ENCODE assay signal across 10 cellular contexts in the genomic region with DNA sequence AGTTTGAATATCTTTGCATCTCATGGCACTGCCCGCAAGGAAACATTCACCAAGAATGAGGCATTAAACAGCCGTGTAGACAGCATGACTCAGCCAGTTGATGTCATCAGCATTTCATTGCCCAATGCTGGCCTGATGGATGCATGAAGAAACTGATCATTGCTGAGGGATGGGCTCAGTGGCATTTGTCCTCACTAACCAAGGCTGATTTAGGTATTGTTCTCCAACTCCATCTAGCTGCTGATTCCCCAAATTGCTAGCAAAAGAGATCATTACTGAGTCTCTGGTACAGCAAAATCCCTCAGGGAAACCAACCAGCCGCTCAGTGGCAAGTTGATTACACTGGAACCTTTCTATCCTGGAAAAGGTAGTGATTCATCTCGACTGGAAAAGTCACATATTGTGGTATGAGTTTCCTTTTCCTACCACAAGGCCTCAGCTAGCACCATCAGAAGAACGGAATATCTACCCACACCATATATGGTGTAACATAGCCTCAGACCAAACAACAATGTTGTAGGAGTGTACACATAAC.
DNase-seq lines count a peak whose midpoint lies in the region; ATAC-seq and TF ChIP-seq lines count a peak whose summit lies in the region.
"Had no signal": no experiment of that assay in that cellular context is flagged by ENCODE, and none has a peak within 500 bp of the region (broad histone marks: within the 10 kb centered on the region; RNA-seq: fewer than 3 reads in every experiment).

No MANE protein-coding gene starts in this region.

- TF ChIP-seq CTCF in astrocyte of the cerebellum (IDR thresholded peaks at IDR 0.05; ENCODE audit: low read depth, low read length, missing control alignments): peak; percentile 49
- TF ChIP-seq CTCF in dorsolateral prefrontal cortex (IDR thresholded peaks at IDR 0.05 in 54 of 56, conservative IDR thresholded peaks at IDR 0.05 in 2 of 56; ENCODE audit: low read depth in 1 of 56, partially characterized antibody in 56 of 56): no peak

- intact Hi-C loops in dorsolateral prefrontal cortex (cut with DNase I): no loop called here
- intact Hi-C loops in naive thymus-derived CD4-positive, alpha-beta T cell (cut with micrococcal nuclease): no loop called here

- no peaks in the 10 kb centered on the region for H3K36me3 ChIP-seq in naive thymus-derived CD4-positive, alpha-beta T cell (ENCODE audit: control insufficient read depth in 2 of 3, insufficient read depth in 3 of 3, low read length in 3 of 3)
- H3K36me3 ChIP-seq: neutrophil had no signal

- H3K27ac ChIP-seq in dorsolateral prefrontal cortex: no peak overlapping the region
- no peak overlapping the region for H3K27ac ChIP-seq in naive thymus-derived CD4-positive, alpha-beta T cell (ENCODE audit: low read depth, low read length)
- H3K27ac ChIP-seq: HL-60, neutrophil had no signal

- no peaks in the 10 kb centered on the region for H3K4me1 ChIP-seq in naive thymus-derived CD4-positive, alpha-beta T cell (ENCODE audit: control insufficient read depth in 2 of 2, insufficient read depth in 2 of 2, low read length in 2 of 2)

- ATAC-seq in GM18873 (IDR thresholded peaks at IDR 0.05; ENCODE audit: low FRiP score, unreplicated experiment) (no peak), GM21423 (IDR thresholded peaks at IDR 0.05; ENCODE audit: unreplicated experiment) (no peak)
- ATAC-seq in naive thymus-derived CD4-positive, alpha-beta T cell: no peak

- H3K4me3 Mint-ChIP-seq in naive thymus-derived CD4-positive, alpha-beta T cell: no peak overlapping the region

- no peaks in the 10 kb centered on the region for H3K27me3 Mint-ChIP-seq in naive thymus-derived CD4-positive, alpha-beta T cell

- POLR2A ChIA-PET in naive thymus-derived CD4-positive, alpha-beta T cell (lab: Charles Lee): no interaction called here

- H3K4me3 ChIP-seq in astrocyte of the cerebellum (ENCODE audit: low read depth, low read length) (no peak overlapping the region), dorsolateral prefrontal cortex (no peak overlapping the region)
- H3K4me3 ChIP-seq in naive thymus-derived CD4-positive, alpha-beta T cell (ENCODE audit: low read length): no peak overlapping the region

- DNase-seq in EL: peak; percentile 97
- DNase-seq in MV-4-11 (lab: John Stamatoyannopoulos, UW): peak; percentile 18
- peak; percentile 57 for DNase-seq in astrocyte of the cerebellum (ENCODE audit: low read depth)
- peak; percentile 52 to 81 for DNase-seq in lung microvascular endothelial cell (ENCODE audit: low read depth in 2 of 2)
- no peak for DNase-seq in dorsolateral prefrontal cortex
- no peak for DNase-seq in naive thymus-derived CD4-positive, alpha-beta T cell

- CTCF ChIA-PET in naive thymus-derived CD4-positive, alpha-beta T cell (lab: Charles Lee): no interaction called here

- H3K36me3 Mint-ChIP-seq in naive thymus-derived CD4-positive, alpha-beta T cell: no peaks in the 10 kb centered on the region

- H3K4me1 Mint-ChIP-seq in naive thymus-derived CD4-positive, alpha-beta T cell: no peaks in the 10 kb centered on the region

- in situ Hi-C loops in astrocyte of the cerebellum (cut with HindIII; ENCODE audit: low sequenced_read_pairs): no loop called here

- peaks cover 0 to 1% (median 0%) of the 10 kb centered on the region in 11 donors for H3K9me3 Mint-ChIP-seq in naive thymus-derived CD4-positive, alpha-beta T cell

- no peaks in the 10 kb centered on the region for H3K9me3 ChIP-seq in naive thymus-derived CD4-positive, alpha-beta T cell (ENCODE audit: control insufficient read depth in 2 of 3, low read length in 3 of 3)
- H3K9me3 ChIP-seq: neutrophil had no signal

- no peak overlapping the region for H3K27ac Mint-ChIP-seq in naive thymus-derived CD4-positive, alpha-beta T cell

- no peaks in the 10 kb centered on the region for H3K27me3 ChIP-seq in dorsolateral prefrontal cortex
- no peaks in the 10 kb centered on the region for H3K27me3 ChIP-seq in naive thymus-derived CD4-positive, alpha-beta T cell (ENCODE audit: control insufficient read depth in 2 of 2, insufficient read depth in 2 of 2, low read length in 2 of 2)
- H3K27me3 ChIP-seq: neutrophil had no signal

Comparison
In these comparisons a context has a peak if more than half of its experiments do, and no peak if none do; other contexts are left out.
1. DNase-seq: peak in EL (single experiment), MV-4-11 (single experiment), astrocyte of the cerebellum (single experiment) and lung microvascular endothelial cell (2 of 2); none in dorsolateral prefrontal cortex (0 of 10) and naive thymus-derived CD4-positive, alpha-beta T cell (0 of 9).